1 cellular context compared by ENCODE assay signal in genomic region chr12:100437038-100437841, GRCh38.
TF ChIP-seq lines count a peak whose summit lies in the region.

No MANE protein-coding gene starts in this region.

TF ChIP-seq in HepG2, 621 proteins besides CTCF, POLR2A, EP300 and RAD21 (continued from another document and continues in another):
- TF ChIP-seq HNF1A (IDR thresholded peaks at IDR 0.05; ENCODE audit: low read depth) = peak; percentile 87
- TF ChIP-seq HNF1A (CRISPR knock-in tag; IDR thresholded peaks at IDR 0.05; ENCODE audit: borderline replicate concordance) = peak; percentile 91
- no peak for TF ChIP-seq ZBTB8A (CRISPR knock-in tag; IDR thresholded peaks at IDR 0.05; ENCODE audit: borderline replicate concordance, low read depth)
- peak; percentile 94 for TF ChIP-seq BCL6 (CRISPR knock-in tag; IDR thresholded peaks at IDR 0.05)
- TF ChIP-seq NR0B2 (CRISPR knock-in tag; IDR thresholded peaks at IDR 0.05) = no peak
- TF ChIP-seq ZNF615 (CRISPR knock-in tag; IDR thresholded peaks at IDR 0.05; ENCODE audit: borderline replicate concordance) = no peak
- TF ChIP-seq CREB1 (IDR thresholded peaks at IDR 0.05) = no peak
- TF ChIP-seq CREB1 (CRISPR knock-in tag; IDR thresholded peaks at IDR 0.05) = peak; percentile 83
- peak; percentile 62; the same call in 1 of the 2 replicates for TF ChIP-seq NR2C2 (CRISPR knock-in tag; IDR thresholded peaks at IDR 0.05; ENCODE audit: borderline replicate concordance)
- TF ChIP-seq PHF21A (CRISPR knock-in tag; IDR thresholded peaks at IDR 0.05) = peak; percentile 98
- no peak for TF ChIP-seq ZNF276 (CRISPR knock-in tag; IDR thresholded peaks at IDR 0.05; ENCODE audit: low read depth)
- no peak for TF ChIP-seq KDM5B (CRISPR knock-in tag; IDR thresholded peaks at IDR 0.05; ENCODE audit: borderline replicate concordance)
- TF ChIP-seq PRMT3 (CRISPR knock-in tag; IDR thresholded peaks at IDR 0.05; ENCODE audit: borderline replicate concordance, low read depth) = no peak
- no peak for TF ChIP-seq PCBP2 (optimal IDR thresholded peaks at IDR 0.05; ENCODE audit: low read depth, low read length, poor library complexity, severe bottlenecking)
- TF ChIP-seq RFX3 (CRISPR knock-in tag; IDR thresholded peaks at IDR 0.05) = 0 out of 2 replicates have a peak, but pooled peaks have one; percentile 19
- TF ChIP-seq BATF2 (CRISPR knock-in tag; IDR thresholded peaks at IDR 0.05) = no peak
- no peak for TF ChIP-seq HDAC6 (IDR thresholded peaks at IDR 0.05; ENCODE audit: low read depth, low read length)
- no peak for TF ChIP-seq ZNF30 (CRISPR knock-in tag; IDR thresholded peaks at IDR 0.05)
- no peak for TF ChIP-seq ZNF674 (CRISPR knock-in tag; IDR thresholded peaks at IDR 0.05; ENCODE audit: low read depth)
- TF ChIP-seq ZNF143 (CRISPR knock-in tag; IDR thresholded peaks at IDR 0.05) = peak; percentile 78
- no peak for TF ChIP-seq ZNF136 (CRISPR knock-in tag; IDR thresholded peaks at IDR 0.05; ENCODE audit: low read depth)
- TF ChIP-seq ZNF687 (CRISPR knock-in tag; IDR thresholded peaks at IDR 0.05) = no peak
- no peak for TF ChIP-seq EED (CRISPR knock-in tag; IDR thresholded peaks at IDR 0.05)
- TF ChIP-seq ZNF280D (CRISPR knock-in tag; IDR thresholded peaks at IDR 0.05) = 0 out of 2 replicates have a peak, but pooled peaks have one; percentile 72
- 0 out of 2 replicates have a peak, but pooled peaks have one; percentile 45 for TF ChIP-seq ZNF160 (CRISPR knock-in tag; IDR thresholded peaks at IDR 0.05)
- TF ChIP-seq FOXA3 (CRISPR knock-in tag; IDR thresholded peaks at IDR 0.05) = peak; percentile 95
- peak; percentile 80 for TF ChIP-seq POGK (CRISPR knock-in tag; conservative IDR thresholded peaks at IDR 0.05)
- TF ChIP-seq CHD2 (IDR thresholded peaks at IDR 0.05; ENCODE audit: low read depth, low read length) = no peak
- TF ChIP-seq FOXP4 (CRISPR knock-in tag; IDR thresholded peaks at IDR 0.05) = peak; percentile 98
- TF ChIP-seq TGIF2 (CRISPR knock-in tag; IDR thresholded peaks at IDR 0.05) = peak; percentile 68; the same call in 1 of the 2 replicates
- TF ChIP-seq SNAPC4 (CRISPR knock-in tag; IDR thresholded peaks at IDR 0.05) = no peak
- TF ChIP-seq SOX13 (IDR thresholded peaks at IDR 0.05) = peak; percentile 88
- peak in 1 of 2 experiments; percentile 96; a peak in 2 of 4 replicates for TF ChIP-seq SOX13 (CRISPR knock-in tag; conservative IDR thresholded peaks at IDR 0.05 in 1 of 2, IDR thresholded peaks at IDR 0.05 in 1 of 2)
